Comparison of ENCODE assay signal across 8 cellular contexts in genomic region chr21:26070822-26071425, GRCh38.
DNase-seq lines count a peak whose midpoint lies in the region; ATAC-seq and FAIRE-seq lines count a peak whose summit lies in the region.

No MANE protein-coding gene starts in this region.

- peaks cover 25 to 50% (median 41%) of the 10 kb centered on the region in 3 donors for H3K4me1 Mint-ChIP-seq in naive B cell

- H3K27ac Mint-ChIP-seq in naive B cell, result peak overlapping the region; percentile 47 to 97 (median 88)

- DNase-seq in ACHN (peak; percentile 53), NCI-H69 (lab: John Stamatoyannopoulos, UW) (peak; percentile 64), cerebellar cortex (ENCODE audit: low spot score) (peak; percentile 42), naive B cell (peak; percentile 32), OCI-M2 (lab: John Stamatoyannopoulos, UW; ENCODE audit: unreplicated experiment) (no peak), urothelium cell line (ENCODE audit: low spot score) (no peak)

- in situ Hi-C loops in ACHN (cut with HindIII; ENCODE audit: low pct_ligation_motif_present, low pct_unique_long_range_greater_than_20kb, low sequenced_read_pairs), result no loop called here

- FAIRE-seq in urothelium cell line (lab: Jason Lieb, UNC), result no peak

- peak; percentile 51 for ATAC-seq in GM19397 (IDR thresholded peaks at IDR 0.05; ENCODE audit: unreplicated experiment)
- ATAC-seq in naive B cell (ENCODE audit: low read depth in 2 of 2), result peak; percentile 92 to 93
- no peak for ATAC-seq in HG03521 (IDR thresholded peaks at IDR 0.05; ENCODE audit: unreplicated experiment)

- no peaks in the 10 kb centered on the region for H3K27me3 Mint-ChIP-seq in naive B cell

- peaks cover 0 to 4% (median 0%) of the 10 kb centered on the region in 7 donors for H3K9me3 Mint-ChIP-seq in naive B cell

- peaks cover 0 to 7% of the 10 kb centered on the region in 2 donors for H3K36me3 Mint-ChIP-seq in naive B cell

- peak overlapping the region; percentile 72 to 92 (median 87) for H3K4me3 Mint-ChIP-seq in naive B cell

Comparison
In these comparisons a context has a peak if more than half of its experiments do, and no peak if none do; other contexts are left out.
1. DNase-seq: peak in ACHN (single experiment), NCI-H69 (single experiment), cerebellar cortex (single experiment) and naive B cell (single experiment); none in OCI-M2 (single experiment) and urothelium cell line (single experiment).